23 cellular contexts compared by ENCODE assay signal in the genomic region with DNA sequence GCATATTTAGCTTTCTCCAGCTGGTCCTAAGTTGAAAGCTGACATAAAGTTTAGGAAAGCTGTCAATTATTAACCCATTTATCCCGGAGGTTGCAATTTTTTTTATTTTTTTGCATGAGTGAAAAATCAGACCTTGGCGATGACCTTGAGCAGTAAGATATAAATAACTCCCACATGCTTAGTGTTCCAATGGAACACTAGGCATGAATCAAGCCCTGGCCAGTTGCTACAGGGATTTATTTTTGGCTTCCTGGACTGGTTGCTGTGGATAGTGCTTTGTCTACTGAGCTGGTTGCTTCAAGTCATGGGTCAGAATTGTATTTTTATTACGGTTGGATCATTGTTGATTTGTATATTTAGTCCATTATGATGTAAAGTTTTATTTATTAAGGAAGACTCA.
DNase-seq lines count a peak whose midpoint lies in the region; ATAC-seq and TF ChIP-seq lines count a peak whose summit lies in the region.
"Had no signal": no experiment of that assay in that cellular context is flagged by ENCODE, and none has a peak within 500 bp of the region (broad histone marks: within the 10 kb centered on the region; RNA-seq: fewer than 3 reads in every experiment).

No MANE protein-coding gene starts in this region.

- intact Hi-C loops in OCI-LY7 (cut with micrococcal nuclease; ENCODE audit: unreplicated experiment) = no loop called here

- H3K4me1 Mint-ChIP-seq in HFFc6 (ENCODE audit: low read depth) (peaks cover 60% of the 10 kb centered on the region), nephron (peaks cover 21% of the 10 kb centered on the region)
- H3K4me1 Mint-ChIP-seq: activated CD4-positive, alpha-beta T cell treated with anti-CD3 and anti-CD28 coated beads for 36 hours; activated naive CD4-positive, alpha-beta T cell treated with anti-CD3 and anti-CD28 coated beads, Interleukin-2, amount 10 ng/mL, durations not matched to agents 7 days and 5 days; CD4-positive, alpha-beta memory T cell; naive thymus-derived CD4-positive, alpha-beta T cell had no signal

- POLR2A ChIA-PET in OCI-LY7 (lab: Charles Lee) = no interaction called here

- H3K9me3 Mint-ChIP-seq in HFFc6 = no peaks in the 10 kb centered on the region
- H3K9me3 Mint-ChIP-seq in nephron = peaks cover 4% of the 10 kb centered on the region

- no peaks in the 10 kb centered on the region for H3K4me1 ChIP-seq in OCI-LY7 (ENCODE audit: insufficient read depth, low read length, poor library complexity, severe bottlenecking)
- H3K4me1 ChIP-seq: vagina had no signal

- H3K9me3 ChIP-seq in OCI-LY7 (ENCODE audit: low read length) = no peaks in the 10 kb centered on the region
- H3K9me3 ChIP-seq: ovary, vagina had no signal

- no TSS peak for BruUV-seq in OCI-LY7 (replicated peaks; lab: Mats Ljungman, UMichigan)

- CTCF ChIA-PET in OCI-LY7 (lab: Charles Lee; ENCODE audit: unreplicated experiment) = no interaction called here

- TF ChIP-seq CTCF in HFFc6 (IDR thresholded peaks at IDR 0.05) = no peak
- TF ChIP-seq CTCF in choroid plexus epithelial cell (conservative IDR thresholded peaks at IDR 0.05; ENCODE audit: low read depth, low read length) = no peak
- no peak for TF ChIP-seq CTCF in nephron (IDR thresholded peaks at IDR 0.05; ENCODE audit: unreplicated experiment in 3 of 3)
- TF ChIP-seq CTCF in OCI-LY7 (conservative IDR thresholded peaks at IDR 0.05; ENCODE audit: low read length) = no peak

- no peak overlapping the region for H3K4me2 ChIP-seq in OCI-LY7 (ENCODE audit: low read length)

- no peak for ATAC-seq in GM18867 (IDR thresholded peaks at IDR 0.05; ENCODE audit: unreplicated experiment)
- ATAC-seq: activated CD4-positive, alpha-beta T cell treated with anti-CD3 and anti-CD28 coated beads for 36 hours; naive thymus-derived CD4-positive, alpha-beta T cell had no signal

- H3K27ac ChIP-seq in OCI-LY7 (ENCODE audit: low read depth, low read length, poor library complexity, severe bottlenecking) = no peak overlapping the region
- H3K27ac ChIP-seq: ovary, vagina had no signal

- H3K4me3 Mint-ChIP-seq in HFFc6 (no peak overlapping the region), nephron (peak overlapping the region in 1 of 3 experiments; percentile 13)
- H3K4me3 Mint-ChIP-seq: activated CD4-positive, alpha-beta T cell treated with anti-CD3 and anti-CD28 coated beads for 36 hours; activated naive CD4-positive, alpha-beta T cell treated with anti-CD3 and anti-CD28 coated beads, Interleukin-2, amount 10 ng/mL, durations not matched to agents 7 days and 5 days; CD4-positive, alpha-beta memory T cell; naive thymus-derived CD4-positive, alpha-beta T cell had no signal

- H3K36me3 Mint-ChIP-seq in HFFc6 (ENCODE audit: low read depth) (no peaks in the 10 kb centered on the region; the same call in 1 of the 2 replicates), nephron (ENCODE audit: low read depth) (no peaks in the 10 kb centered on the region)
- H3K36me3 Mint-ChIP-seq: activated naive CD4-positive, alpha-beta T cell treated with anti-CD3 and anti-CD28 coated beads, Interleukin-2, amount 10 ng/mL, durations not matched to agents 7 days and 5 days; CD4-positive, alpha-beta memory T cell; naive thymus-derived CD4-positive, alpha-beta T cell had no signal

- H4K20me1 ChIP-seq in OCI-LY7 (ENCODE audit: insufficient read depth, low read length) = no peaks in the 10 kb centered on the region

- no peak overlapping the region for H3K4me3 ChIP-seq in choroid plexus epithelial cell (ENCODE audit: low read depth, low read length)
- H3K4me3 ChIP-seq in OCI-LY7 (ENCODE audit: low read depth, low read length, poor library complexity, severe bottlenecking) = no peak overlapping the region
- H3K4me3 ChIP-seq: ovary, vagina had no signal

- H3K79me2 ChIP-seq in OCI-LY7 (ENCODE audit: insufficient read depth, low read depth, low read length) = no peaks in the 10 kb centered on the region

- H3K9me2 ChIP-seq in OCI-LY7 (ENCODE audit: insufficient read depth, low read length) = no peaks in the 10 kb centered on the region

- H3K27ac Mint-ChIP-seq in HFFc6 = peak overlapping the region; percentile 20; the same call in 1 of the 2 replicates
- peak overlapping the region; percentile 46 to 67 (median 67) for H3K27ac Mint-ChIP-seq in nephron
- H3K27ac Mint-ChIP-seq: activated CD4-positive, alpha-beta T cell treated with anti-CD3 and anti-CD28 coated beads for 36 hours; activated naive CD4-positive, alpha-beta T cell treated with anti-CD3 and anti-CD28 coated beads, Interleukin-2, amount 10 ng/mL, durations not matched to agents 7 days and 5 days; CD4-positive, alpha-beta memory T cell; naive thymus-derived CD4-positive, alpha-beta T cell had no signal

- H3K36me3 ChIP-seq in OCI-LY7 (ENCODE audit: insufficient read depth, low read length) = no peaks in the 10 kb centered on the region
- H3K36me3 ChIP-seq: ovary, vagina had no signal

- no peak overlapping the region for H2AFZ ChIP-seq in OCI-LY7 (ENCODE audit: low read length)

- peak; percentile 25 for DNase-seq in A172 (ENCODE audit: low spot score)
- DNase-seq in HFFc6 = peak; percentile 9
- DNase-seq in choroid plexus epithelial cell (ENCODE audit: low read depth) = peak; percentile 24
- no peak for DNase-seq in OCI-LY7 (ENCODE audit: low spot score)
- DNase-seq in NCI-H2081 treated with DMSO at 0.1 percent for 48 hours (lab: John Stamatoyannopoulos, UW) = no peak
- DNase-seq in NCI-H1105 (lab: John Stamatoyannopoulos, UW) = no peak
- DNase-seq: activated CD4-positive, alpha-beta T cell treated with anti-CD3 and anti-CD28 coated beads for 36 hours; activated naive CD4-positive, alpha-beta T cell treated with anti-CD3 and anti-CD28 coated beads, Interleukin-2, amount 10 ng/mL, durations not matched to agents 7 days and 5 days; activated T-cell treated with anti-CD3 and anti-CD28 coated beads, Interleukin-2, amount 50 U/mL, for 48 hours; anterior cingulate cortex; CD4-positive, alpha-beta memory T cell; central memory CD4-positive, alpha-beta T cell; foreskin fibroblast; GDM1; hippocampal formation; mammary epithelial cell; naive thymus-derived CD4-positive, alpha-beta T cell; NCI-H1694 treated with DMSO at 0.1 percent for 48 hours; NCI-H2227 treated with DMSO at 0.1 percent for 48 hours; ovary had no signal

- no peaks in the 10 kb centered on the region for H3K27me3 Mint-ChIP-seq in HFFc6 (ENCODE audit: insufficient read depth)
- no peaks in the 10 kb centered on the region for H3K27me3 Mint-ChIP-seq in nephron (ENCODE audit: low read depth)
- H3K27me3 Mint-ChIP-seq: activated CD4-positive, alpha-beta T cell treated with anti-CD3 and anti-CD28 coated beads for 36 hours; activated naive CD4-positive, alpha-beta T cell treated with anti-CD3 and anti-CD28 coated beads, Interleukin-2, amount 10 ng/mL, durations not matched to agents 7 days and 5 days; CD4-positive, alpha-beta memory T cell; naive thymus-derived CD4-positive, alpha-beta T cell had no signal

Comparison
In these comparisons a context has a peak if more than half of its experiments do, and no peak if none do; other contexts are left out.
1. DNase-seq: peak in A172 (single experiment), HFFc6 (single experiment) and choroid plexus epithelial cell (single experiment); none in OCI-LY7 (single experiment), NCI-H2081 treated with DMSO at 0.1 percent for 48 hours (single experiment) and NCI-H1105 (single experiment).